In the genomic region with DNA sequence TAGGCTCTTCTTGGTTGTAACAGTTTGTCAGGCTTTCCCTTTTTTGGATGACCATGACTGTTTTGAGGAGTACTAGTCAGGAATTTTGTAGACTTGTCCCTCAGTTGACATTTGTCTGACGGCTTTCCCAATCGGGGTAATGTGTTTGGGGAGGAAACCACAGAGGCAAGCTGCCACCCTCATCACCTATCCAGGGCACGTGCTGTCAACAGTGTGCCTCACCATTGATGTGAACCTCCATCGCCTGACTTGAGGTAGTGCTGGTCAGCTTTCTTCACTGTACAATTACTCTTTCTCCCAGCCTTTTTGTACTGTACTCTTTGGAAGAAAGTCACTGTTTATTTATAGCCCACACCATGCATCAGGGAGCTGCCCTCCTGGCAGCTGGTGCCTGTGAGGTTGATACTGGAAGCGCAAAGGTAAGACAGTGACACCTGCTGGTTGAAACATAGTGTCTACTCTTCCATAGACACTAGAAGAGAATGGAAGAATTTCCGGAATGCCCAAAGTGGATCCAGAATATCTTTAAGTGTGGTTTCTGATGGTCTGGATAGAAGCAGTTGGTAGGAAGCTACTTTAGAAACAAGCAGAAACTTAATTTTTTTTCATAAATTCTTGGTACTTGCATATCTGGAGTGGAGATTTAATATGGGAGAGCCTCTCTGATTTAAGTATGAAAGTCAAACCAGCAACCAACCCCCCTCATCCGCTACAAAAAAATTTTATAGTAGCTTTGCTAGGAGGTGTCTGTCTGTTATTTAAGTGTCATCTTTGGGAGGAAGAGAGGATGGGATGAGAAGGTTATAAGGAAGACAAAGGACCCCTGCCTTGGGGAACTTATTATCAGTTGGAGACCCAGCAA, we compare ENCODE assay signal across 9 cellular contexts.
DNase-seq lines count a peak whose midpoint lies in the region; ATAC-seq, FAIRE-seq and TF ChIP-seq lines count a peak whose summit lies in the region.
"Had no signal": no experiment of that assay in that cellular context is flagged by ENCODE, and none has a peak within 500 bp of the region (broad histone marks: within the 10 kb centered on the region; RNA-seq: fewer than 3 reads in every experiment).

No MANE protein-coding gene starts in this region.

- no peak for DNase-seq in activated naive CD8-positive, alpha-beta T cell treated with anti-CD3 and anti-CD28 coated beads, Interleukin-2, amount 10 ng/mL, durations not matched to agents 7 days and 5 days
- DNase-seq in activated naive CD8-positive, alpha-beta T cell treated with anti-CD3 and anti-CD28 coated beads for 36 hours, result no peak
- DNase-seq in NCI-H345 (lab: John Stamatoyannopoulos, UW), result peak; percentile 55
- DNase-seq in GM12878 (ENCODE audit: low read depth, low spot score), result peak; percentile 26
- peak; percentile 64 for DNase-seq in inferior parietal cortex (ENCODE audit: extremely low spot score)
- DNase-seq in thoracic aorta (ENCODE audit: low spot score), result no peak

- H3K4me1 ChIP-seq in GM12878 (ENCODE audit: control insufficient read depth, insufficient read depth, low read length) (peaks cover 13% of the 10 kb centered on the region), thoracic aorta (ENCODE audit: control insufficient read depth in 1 of 2, low read depth in 2 of 2) (peaks cover 6 to 26% of the 10 kb centered on the region in 2 donors)

- H4K20me1 ChIP-seq in GM12878 (ENCODE audit: control insufficient read depth, insufficient read depth), result no peaks in the 10 kb centered on the region

- TF ChIP-seq EP300 in GM12878 (IDR thresholded peaks at IDR 0.05; ENCODE audit: borderline replicate concordance in 1 of 2, control insufficient read depth in 1 of 2, low read depth in 2 of 2, low read length in 2 of 2), result no peak

- H3K4me1 Mint-ChIP-seq in activated naive CD8-positive, alpha-beta T cell treated with anti-CD3 and anti-CD28 coated beads, Interleukin-2, amount 10 ng/mL, durations not matched to agents 7 days and 5 days, result peaks cover 2% of the 10 kb centered on the region
- peaks cover 2% of the 10 kb centered on the region for H3K4me1 Mint-ChIP-seq in activated naive CD8-positive, alpha-beta T cell treated with anti-CD3 and anti-CD28 coated beads for 36 hours

- ATAC-seq in activated naive CD8-positive, alpha-beta T cell treated with anti-CD3 and anti-CD28 coated beads, Interleukin-2, amount 10 ng/mL, durations not matched to agents 7 days and 5 days (ENCODE audit: low read depth), result peak; percentile 47
- ATAC-seq in HG02759 (IDR thresholded peaks at IDR 0.05; ENCODE audit: unreplicated experiment) (peak; percentile 49), GM12878 (peak; percentile 96), thoracic aorta (ENCODE audit: insufficient number of reproducible peaks, low FRiP score, low read depth) (peak; percentile 62), HG03520 (IDR thresholded peaks at IDR 0.05; ENCODE audit: unreplicated experiment) (no peak)

- H3K9ac ChIP-seq in GM12878 (ENCODE audit: control insufficient read depth, insufficient read depth, low read length), result no peak overlapping the region

- H3K79me2 ChIP-seq in GM12878 (ENCODE audit: control insufficient read depth, insufficient read depth, low read length), result no peaks in the 10 kb centered on the region

- H3K27me3 Mint-ChIP-seq in activated naive CD8-positive, alpha-beta T cell treated with anti-CD3 and anti-CD28 coated beads, Interleukin-2, amount 10 ng/mL, durations not matched to agents 7 days and 5 days, result no peaks in the 10 kb centered on the region
- no peaks in the 10 kb centered on the region for H3K27me3 Mint-ChIP-seq in activated naive CD8-positive, alpha-beta T cell treated with anti-CD3 and anti-CD28 coated beads for 36 hours

- intact Hi-C loops in GM12878 (cut with micrococcal nuclease; ENCODE audit: unreplicated experiment), result loop anchor here (1.0 to 10.0 kb wide), 5 partner anchors 331 to 1055 kb away; a partner anchor contains a TSS

- BruUV-seq in GM12878 (replicated peaks; lab: Mats Ljungman, UMichigan), result no TSS peak

- H3K9me3 Mint-ChIP-seq in activated naive CD8-positive, alpha-beta T cell treated with anti-CD3 and anti-CD28 coated beads, Interleukin-2, amount 10 ng/mL, durations not matched to agents 7 days and 5 days, result no peaks in the 10 kb centered on the region
- no peaks in the 10 kb centered on the region for H3K9me3 Mint-ChIP-seq in activated naive CD8-positive, alpha-beta T cell treated with anti-CD3 and anti-CD28 coated beads for 36 hours

- H3K4me3 ChIP-seq in GM12878, result no peak overlapping the region
- H3K4me3 ChIP-seq in thoracic aorta, result no peak overlapping the region

- SMC1A ChIA-PET in GM12878 (lab: Charles Lee; ENCODE audit: uncharacterized antibody, unreplicated experiment), result interaction anchor here (0.6 to 1.7 kb wide), 13 partner anchors 9 to 1061 kb away, joined by 3 to 13 read pairs (median 3); a partner anchor contains a TSS

- RAD21 ChIA-PET in GM12878 (lab: Charles Lee; ENCODE audit: unreplicated experiment), result interaction anchor here (0.7 to 1.7 kb wide), 11 partner anchors 9 to 735 kb away, joined by 3 to 8 read pairs (median 3); a partner anchor contains a TSS

- no peak overlapping the region for H3K27ac ChIP-seq in GM12878 (ENCODE audit: control insufficient read depth, insufficient read depth)
- no peak overlapping the region for H3K27ac ChIP-seq in thoracic aorta
- H3K27ac ChIP-seq: epithelial cell of prostate had no signal

- no peaks in the 10 kb centered on the region for H3K36me3 ChIP-seq in GM12878 (ENCODE audit: control insufficient read depth in 2 of 2, insufficient read depth in 2 of 2, low read length in 1 of 2)
- H3K36me3 ChIP-seq in thoracic aorta, result no peaks in the 10 kb centered on the region

- H3K4me2 ChIP-seq in GM12878 (ENCODE audit: control insufficient read depth, insufficient read depth), result no peak overlapping the region

- POLR2A ChIA-PET in activated naive CD8-positive, alpha-beta T cell treated with anti-CD3 and anti-CD28 coated beads, Interleukin-2, amount 10 ng/mL, durations not matched to agents 7 days and 5 days (lab: Charles Lee), result no interaction called here
- POLR2A ChIA-PET in GM12878 (lab: Charles Lee), result no interaction called here

- CTCF ChIA-PET in GM12878 (lab: Yijun Ruan, JAX), result interaction anchor here (0.6 to 2.2 kb wide), 27 partner anchors 9 to 1078 kb away, joined by 3 to 23 read pairs (median 4); no protein-coding TSS in a partner anchor

- no peaks in the 10 kb centered on the region for H3K9me3 ChIP-seq in GM12878 (replicated peaks; ENCODE audit: control insufficient read depth, insufficient read depth, low read length)
- H3K9me3 ChIP-seq in thoracic aorta, result no peaks in the 10 kb centered on the region

- in situ Hi-C loops in GM12878 (cut with MboI), result loop anchor here (10.0 kb wide), 1 partner anchor 725 kb away; no protein-coding TSS in a partner anchor

- FAIRE-seq in GM12878 (lab: Jason Lieb, UNC), result peak; percentile 49

- no peak overlapping the region for H3K4me3 Mint-ChIP-seq in activated naive CD8-positive, alpha-beta T cell treated with anti-CD3 and anti-CD28 coated beads, Interleukin-2, amount 10 ng/mL, durations not matched to agents 7 days and 5 days
- no peak overlapping the region for H3K4me3 Mint-ChIP-seq in activated naive CD8-positive, alpha-beta T cell treated with anti-CD3 and anti-CD28 coated beads for 36 hours

- peak; percentile 85 for TF ChIP-seq RAD21 in GM12878 (IDR thresholded peaks at IDR 0.05; ENCODE audit: insufficient read depth, low read depth, low read length)

- H3K27ac Mint-ChIP-seq in activated naive CD8-positive, alpha-beta T cell treated with anti-CD3 and anti-CD28 coated beads, Interleukin-2, amount 10 ng/mL, durations not matched to agents 7 days and 5 days, result no peak overlapping the region
- no peak overlapping the region for H3K27ac Mint-ChIP-seq in activated naive CD8-positive, alpha-beta T cell treated with anti-CD3 and anti-CD28 coated beads for 36 hours

- no peak overlapping the region for H2AFZ ChIP-seq in GM12878 (ENCODE audit: control insufficient read depth, low read depth, low read length)

- no peak for TF ChIP-seq POLR2A in GM12878 (IDR thresholded peaks at IDR 0.05; ENCODE audit: low read depth, low read length)

- 25% methylated on average over 7 of the region's 7 CpGs for WGBS in GM12878 (ENCODE audit: insufficient coverage, insufficient replicate concordance, low lambda C conversion rate, missing lambda C conversion rate)

- H3K27me3 ChIP-seq in GM12878 (replicated peaks in 1 of 2; ENCODE audit: control insufficient read depth in 2 of 2, insufficient read depth in 2 of 2, low read length in 1 of 2) (no peaks in the 10 kb centered on the region; a peak in 2 of 4 replicates), thoracic aorta (replicated peaks; ENCODE audit: insufficient read depth) (no peaks in the 10 kb centered on the region)

- TF ChIP-seq CTCF in GM12878 (IDR thresholded peaks at IDR 0.05 in 2 of 3, conservative IDR thresholded peaks at IDR 0.05 in 1 of 3; ENCODE audit: control insufficient read depth in 2 of 3, extremely low read depth in 1 of 3, insufficient read depth in 1 of 3, low read depth in 3 of 3, low read length in 3 of 3) (peak; percentile 69 to 76 (median 76)), thoracic aorta (IDR thresholded peaks at IDR 0.05) (peak; percentile 67)

- peaks cover 4% of the 10 kb centered on the region for H3K36me3 Mint-ChIP-seq in activated naive CD8-positive, alpha-beta T cell treated with anti-CD3 and anti-CD28 coated beads, Interleukin-2, amount 10 ng/mL, durations not matched to agents 7 days and 5 days
- H3K36me3 Mint-ChIP-seq in activated naive CD8-positive, alpha-beta T cell treated with anti-CD3 and anti-CD28 coated beads for 36 hours, result peaks cover 11% of the 10 kb centered on the region

TF ChIP-seq in GM12878, 131 proteins besides CTCF, POLR2A, EP300 and RAD21 (continues in another document):
- TF ChIP-seq, protein P1, sequence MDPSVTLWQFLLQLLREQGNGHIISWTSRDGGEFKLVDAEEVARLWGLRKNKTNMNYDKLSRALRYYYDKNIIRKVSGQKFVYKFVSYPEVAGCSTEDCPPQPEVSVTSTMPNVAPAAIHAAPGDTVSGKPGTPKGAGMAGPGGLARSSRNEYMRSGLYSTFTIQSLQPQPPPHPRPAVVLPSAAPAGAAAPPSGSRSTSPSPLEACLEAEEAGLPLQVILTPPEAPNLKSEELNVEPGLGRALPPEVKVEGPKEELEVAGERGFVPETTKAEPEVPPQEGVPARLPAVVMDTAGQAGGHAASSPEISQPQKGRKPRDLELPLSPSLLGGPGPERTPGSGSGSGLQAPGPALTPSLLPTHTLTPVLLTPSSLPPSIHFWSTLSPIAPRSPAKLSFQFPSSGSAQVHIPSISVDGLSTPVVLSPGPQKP (IDR thresholded peaks at IDR 0.05; ENCODE audit: low read depth, low read length), result no peak
- peak; percentile 41; the same call in 1 of the 2 replicates for TF ChIP-seq YY1 (IDR thresholded peaks at IDR 0.05; ENCODE audit: low read depth, low read length)
- no peak for TF ChIP-seq SUPT20H (IDR thresholded peaks at IDR 0.05; ENCODE audit: borderline replicate concordance, control insufficient read depth, low read depth, low read length)
- no peak for TF ChIP-seq MTA3 (IDR thresholded peaks at IDR 0.05; ENCODE audit: borderline replicate concordance, low read length)
- peak; percentile 21; the same call in 1 of the 2 replicates for TF ChIP-seq EED (IDR thresholded peaks at IDR 0.05; ENCODE audit: low read depth)
- no peak for TF ChIP-seq GATAD2B (conservative IDR thresholded peaks at IDR 0.05; ENCODE audit: low read depth)
- 0 out of 2 replicates have a peak, but pooled peaks have one; percentile 38 for TF ChIP-seq TCF12 (IDR thresholded peaks at IDR 0.05; ENCODE audit: low read depth, low read length)

Comparison
In these comparisons a context has a peak if more than half of its experiments do, and no peak if none do; other contexts are left out.
1. DNase-seq: peak in NCI-H345 (single experiment), GM12878 (single experiment) and inferior parietal cortex (single experiment); none in activated naive CD8-positive, alpha-beta T cell treated with anti-CD3 and anti-CD28 coated beads, Interleukin-2, amount 10 ng/mL, durations not matched to agents 7 days and 5 days (single experiment), activated naive CD8-positive, alpha-beta T cell treated with anti-CD3 and anti-CD28 coated beads for 36 hours (single experiment) and thoracic aorta (single experiment).